In the genomic region with DNA sequence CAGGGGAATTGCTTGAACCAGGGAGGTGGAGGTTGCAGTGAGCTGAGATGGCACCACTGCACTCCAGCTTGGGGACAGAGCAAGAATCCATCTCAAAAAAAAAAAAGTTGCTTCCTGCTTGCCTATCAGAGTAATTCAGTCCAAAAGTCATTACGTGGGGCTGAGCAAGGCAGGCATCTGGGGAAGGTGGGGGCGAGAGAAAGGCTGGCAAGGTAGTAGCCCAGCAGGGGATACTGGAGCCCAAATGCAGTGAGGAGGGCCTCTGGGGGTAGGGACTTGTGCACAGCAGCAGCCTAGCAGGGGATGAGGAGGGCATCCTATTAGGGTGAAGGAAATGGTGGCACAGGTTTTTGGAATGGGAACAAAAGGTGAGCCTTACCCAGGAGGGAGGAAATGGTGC, we compare ENCODE assay signal across 22 cellular contexts. TPM values are rescaled to one million over a fixed set of nuclear protein-coding genes. Genes with fewer than 3 reads are reported as not detected.
"Had no signal": no experiment of that assay in that cellular context is flagged by ENCODE, and none has a peak within 500 bp of the region (broad histone marks: within the 10 kb centered on the region; RNA-seq: fewer than 3 reads in every experiment).

No MANE protein-coding gene starts in this region.

- H3K27me3 ChIP-seq: gastrocnemius medialis, heart left ventricle, neutrophil, right atrium auricular region, suprapubic skin had no signal

- H3K9me3 ChIP-seq: gastrocnemius medialis, heart left ventricle, neutrophil, right atrium auricular region, suprapubic skin had no signal

- H3K27ac ChIP-seq: gastrocnemius medialis, heart left ventricle, neutrophil, right atrium auricular region, SK-N-MC, skin epidermis, suprapubic skin had no signal

- H3K4me1 ChIP-seq: suprapubic skin had no signal

- DNase-seq: activated CD4-positive, alpha-beta T cell treated with anti-CD3 and anti-CD28 coated beads for 1 hour; activated CD4-positive, alpha-beta T cell treated with anti-CD3 and anti-CD28 coated beads, Interleukin-2, amount 50 U/mL, for 48 hours; activated effector memory CD4-positive, alpha-beta T cell treated with anti-CD3 and anti-CD28 coated beads, Interleukin-2, amount 50 U/mL, for 16 hours; activated T-cell treated with anti-CD3 and anti-CD28 coated beads, Interleukin-2, amount 50 U/mL, for 1 hour; dermis blood vessel endothelial cell; gastrocnemius medialis; heart left ventricle; immature natural killer cell; natural killer cell; stimulated activated CD4-positive, alpha-beta T cell treated with anti-CD3 and anti-CD28 coated beads, Interleukin-4, amount 100 ng/mL, for 24 hours; stimulated activated naive CD4-positive, alpha-beta T cell treated with Interleukin-2 at 50 U/mL for 16 hours; T1000; trophoblast cell had no signal

- H3K4me3 ChIP-seq: gastrocnemius medialis, heart left ventricle, right atrium auricular region, SK-N-MC, skin epidermis, suprapubic skin had no signal

- H3K4me3 Mint-ChIP-seq: immature natural killer cell, natural killer cell had no signal

- H3K4me1 Mint-ChIP-seq: immature natural killer cell had no signal

- H3K36me3 Mint-ChIP-seq: natural killer cell had no signal

- H3K9me3 Mint-ChIP-seq: immature natural killer cell, natural killer cell had no signal

- ATAC-seq: gastrocnemius medialis, natural killer cell had no signal

RNA-seq across cellular contexts. Expression of gene DNAI7, which starts 7.2 kb away (rescaled TPM):
- total RNA-seq: bronchial epithelial cell, chondrocyte, dermis blood vessel endothelial cell, epithelial cell of proximal tubule, gastrocnemius medialis, lung microvascular endothelial cell had no signal
